8 cellular contexts compared by ENCODE assay signal in genomic region chr1:227318852-227319607, GRCh38. TPM values are rescaled to one million over a fixed set of nuclear protein-coding genes. Genes with fewer than 3 reads are reported as not detected.
A peak's percentile ranks its signal among the peaks of the same experiment; 100 is the strongest.
DNase-seq lines count a peak whose midpoint lies in the region; ATAC-seq and TF ChIP-seq lines count a peak whose summit lies in the region.

No MANE protein-coding gene starts in this region.

- no peaks in the 10 kb centered on the region for H3K27me3 ChIP-seq in right atrium auricular region

- in situ Hi-C loops in GM13977 (cut with MboI; ENCODE audit: low pct_unique_long_range_greater_than_20kb, low sequenced_read_pairs, unreplicated experiment), result no loop called here

- peaks cover 0 to 8% of the 10 kb centered on the region in 2 donors for H3K4me1 ChIP-seq in right atrium auricular region

- H3K9me3 ChIP-seq in right atrium auricular region, result no peaks in the 10 kb centered on the region

- no peak for TF ChIP-seq CTCF in right atrium auricular region (IDR thresholded peaks at IDR 0.05)
- TF ChIP-seq CTCF in omental fat pad (IDR thresholded peaks at IDR 0.05), result no peak
- TF ChIP-seq CTCF in GM13977 (IDR thresholded peaks at IDR 0.05; ENCODE audit: extremely low read depth, insufficient read depth, missing control alignments), result no peak

- no peaks in the 10 kb centered on the region for H3K36me3 ChIP-seq in right atrium auricular region

- H3K4me3 ChIP-seq in right atrium auricular region, result peak overlapping the region; percentile 69 to 91

- ATAC-seq in omental fat pad (ENCODE audit: low FRiP score) (peak; percentile 47), HG03025 (IDR thresholded peaks at IDR 0.05; ENCODE audit: low FRiP score, unreplicated experiment) (no peak)

- peak overlapping the region; percentile 97 for H3K27ac ChIP-seq in angular gyrus (ENCODE audit: low read depth, low read length)
- peak overlapping the region; percentile 93 to 95 for H3K27ac ChIP-seq in right atrium auricular region

- DNase-seq in EH (ENCODE audit: low read depth), result peak; percentile 79
- DNase-seq in NCI-H1930 (lab: John Stamatoyannopoulos, UW), result peak; percentile 23 to 43
- peak; percentile 64 for DNase-seq in right atrium auricular region (ENCODE audit: low spot score)
- no peak for DNase-seq in omental fat pad (ENCODE audit: low spot score)
- DNase-seq in NOMO-1 (lab: John Stamatoyannopoulos, UW; ENCODE audit: unreplicated experiment in 2 of 2), result no peak
- DNase-seq in GM13977 (ENCODE audit: low spot score), result no peak

RNA-seq across cellular contexts. Expression of gene CDC42BPA, which starts 0.7 kb away (rescaled TPM):
- total RNA-seq in right atrium auricular region (10 to 100 TPM; 26.0 to 32.0 TPM), omental fat pad (10 to 100 TPM; 33.3 to 92.7 (median 39.9) TPM)

Comparison
In these comparisons a context has a peak if more than half of its experiments do, and no peak if none do; other contexts are left out.
1. DNase-seq: peak in EH (single experiment), NCI-H1930 (2 of 2) and right atrium auricular region (single experiment); none in omental fat pad (single experiment), NOMO-1 (0 of 2) and GM13977 (single experiment).